ENCODE assay signal across 8 cellular contexts in the genomic region with DNA sequence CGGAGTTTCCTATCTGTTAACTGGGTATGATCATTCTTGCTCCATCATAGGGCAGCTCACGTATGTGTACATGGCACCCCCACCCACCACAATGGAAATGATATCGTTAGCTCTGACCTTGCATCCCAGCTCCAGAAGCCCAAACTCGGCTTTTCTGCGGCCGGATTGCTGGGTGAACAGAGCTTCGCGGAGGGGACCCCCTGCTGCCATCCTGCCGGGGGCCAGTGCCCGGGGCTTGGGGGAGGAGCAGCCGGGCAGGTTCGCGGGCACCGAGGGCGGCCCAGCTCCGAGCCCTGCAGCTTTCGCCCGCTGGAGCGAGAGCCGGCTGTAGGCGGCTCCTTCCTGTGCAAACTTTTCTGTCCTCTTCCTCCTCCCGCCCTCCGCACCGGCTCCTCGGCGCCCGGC. TPM values are rescaled to one million over a fixed set of nuclear protein-coding genes. Genes with fewer than 3 reads are reported as not detected.
DNase-seq lines count a peak whose midpoint lies in the region; ATAC-seq and TF ChIP-seq lines count a peak whose summit lies in the region.

No MANE protein-coding gene starts in this region.

- POLR2A ChIA-PET in T-cell (lab: Charles Lee) = interaction anchor here in 1 of 2 donors (1.1 kb wide), 2 partner anchors 8 to 15 kb away, joined by 3 read pairs; no protein-coding TSS in a partner anchor

- H3K27me3 Mint-ChIP-seq in T-cell = no peaks in the 10 kb centered on the region

- no peaks in the 10 kb centered on the region for H3K9me3 Mint-ChIP-seq in T-cell

- CTCF ChIA-PET in T-cell (lab: Charles Lee) = interaction anchor here (0.7 to 3.7 kb wide), 5 partner anchors 10 to 307 kb away, joined by 3 to 12 read pairs (median 4); partner anchors contain the start of genes FUCA2 (in 1 of the 2) and LTV1 (in 1 of the 2)

- peak overlapping the region; percentile 86 to 94 for H3K27ac Mint-ChIP-seq in T-cell

- in situ Hi-C loops in astrocyte of the cerebellum (cut with HindIII; ENCODE audit: low sequenced_read_pairs) = no loop called here

- peak; percentile 70 for ATAC-seq in GM21381 (IDR thresholded peaks at IDR 0.05; ENCODE audit: unreplicated experiment)
- peak; percentile 65 to 77 (median 73) for ATAC-seq in T-cell (replicated peaks in 1 of 4)

- peak; percentile 61 for DNase-seq in COLO668 (lab: John Stamatoyannopoulos, UW; ENCODE audit: unreplicated experiment)
- peak; percentile 66 for DNase-seq in HK-2 (ENCODE audit: unreplicated experiment)
- DNase-seq in T-cell = peak in 22 of 34 experiments; percentile 12 to 60 (median 32)
- DNase-seq in astrocyte of the cerebellum (ENCODE audit: low read depth) = no peak
- peak; percentile 44 for DNase-seq in stimulated activated CD4-positive, alpha-beta T cell treated with anti-CD3 and anti-CD28 coated beads, Interleukin-12 subunit alpha, Interleukin-12 subunit beta, amount 100 ng/mL, for 4 hours
- DNase-seq in 8988T = no peak

- no peaks in the 10 kb centered on the region for H3K9me3 ChIP-seq in iPS-18c (ENCODE audit: control insufficient read depth, insufficient read depth, low read length)

- H3K4me3 ChIP-seq in astrocyte of the cerebellum (ENCODE audit: low read depth, low read length) (peak overlapping the region; percentile 46), iPS-18c (ENCODE audit: insufficient read depth, low read depth, low read length) (peak overlapping the region; percentile 58)

- peak overlapping the region; percentile 71 to 85 (median 81) for H3K4me3 Mint-ChIP-seq in T-cell

- H3K36me3 Mint-ChIP-seq in T-cell = no peaks in the 10 kb centered on the region

- H3K4me1 Mint-ChIP-seq in T-cell = peaks cover 34 to 53% (median 40%) of the 10 kb centered on the region in 3 donors

- no peak for TF ChIP-seq CTCF in astrocyte of the cerebellum (IDR thresholded peaks at IDR 0.05; ENCODE audit: low read depth, low read length, missing control alignments)

RNA-seq across cellular contexts. Expression of gene FUCA2, which starts 24.9 kb away (rescaled TPM):
- 1 to 10 TPM; 4.6 to 9.0 (median 7.1) TPM for total RNA-seq in T-cell

Comparison
In these comparisons a context has a peak if more than half of its experiments do, and no peak if none do; other contexts are left out.
1. DNase-seq: peak in COLO668 (single experiment), HK-2 (single experiment), T-cell (22 of 34) and stimulated activated CD4-positive, alpha-beta T cell treated with anti-CD3 and anti-CD28 coated beads, Interleukin-12 subunit alpha, Interleukin-12 subunit beta, amount 100 ng/mL, for 4 hours (single experiment); none in astrocyte of the cerebellum (single experiment) and 8988T (single experiment).